ENCODE assay signal across 2 cellular contexts in genomic region chr7:105984808-105985207, GRCh38.
TF ChIP-seq lines count a peak whose summit lies in the region.

No MANE protein-coding gene starts in this region.

TF ChIP-seq in HEK293, 187 proteins besides CTCF, POLR2A, EP300 and RAD21:
- 0 out of 2 replicates have a peak, but pooled peaks have one; percentile 29 for TF ChIP-seq ZNF121 (tag by site-specific recombination; IDR thresholded peaks at IDR 0.05)
TF ChIP-seq in HEK293: peak in this region for 1; not testable (repeated sequence) for 186.

TF ChIP-seq in K562, 482 proteins besides CTCF, POLR2A, EP300 and RAD21:
- TF ChIP-seq ZNF121 (CRISPR knock-in tag; conservative IDR thresholded peaks at IDR 0.05) = peak; percentile 43
